In the genomic region with DNA sequence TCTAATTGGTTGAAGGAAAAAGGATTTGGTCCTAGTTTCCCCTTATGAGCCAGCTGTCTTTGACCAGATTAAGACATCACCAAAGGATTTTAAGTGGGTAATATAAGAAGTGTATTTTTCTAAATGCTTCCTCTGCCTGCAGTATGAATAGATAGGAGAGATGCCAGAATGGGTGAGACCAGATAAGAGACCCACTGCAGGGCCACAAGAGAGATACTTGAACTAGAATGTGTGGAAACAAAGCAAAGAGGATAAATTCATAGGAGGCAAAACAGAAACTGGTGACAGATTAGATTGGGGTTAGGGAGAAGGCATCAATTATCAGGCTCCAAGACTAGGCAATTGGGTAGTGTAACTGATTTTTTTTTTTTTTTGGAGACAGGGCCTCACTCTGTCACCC, we compare ENCODE assay signal across 1 cellular context.
TF ChIP-seq lines count a peak whose summit lies in the region.

No MANE protein-coding gene starts in this region.

TF ChIP-seq in IMR-90, 13 proteins besides CTCF, POLR2A, EP300 and RAD21 (continued from another document):
- TF ChIP-seq NFE2L2 (IDR thresholded peaks at IDR 0.05; ENCODE audit: low read depth, low read length), result no peak
- TF ChIP-seq CEBPB (IDR thresholded peaks at IDR 0.05; ENCODE audit: low read depth, low read length), result no peak
- TF ChIP-seq CHD1 (IDR thresholded peaks at IDR 0.05; ENCODE audit: low read depth, low read length), result no peak
- TF ChIP-seq FOS (IDR thresholded peaks at IDR 0.05; ENCODE audit: low read depth, low read length), result no peak
- no peak for TF ChIP-seq BHLHE40 (IDR thresholded peaks at IDR 0.05; ENCODE audit: low read depth, low read length)
- TF ChIP-seq, protein P1, sequence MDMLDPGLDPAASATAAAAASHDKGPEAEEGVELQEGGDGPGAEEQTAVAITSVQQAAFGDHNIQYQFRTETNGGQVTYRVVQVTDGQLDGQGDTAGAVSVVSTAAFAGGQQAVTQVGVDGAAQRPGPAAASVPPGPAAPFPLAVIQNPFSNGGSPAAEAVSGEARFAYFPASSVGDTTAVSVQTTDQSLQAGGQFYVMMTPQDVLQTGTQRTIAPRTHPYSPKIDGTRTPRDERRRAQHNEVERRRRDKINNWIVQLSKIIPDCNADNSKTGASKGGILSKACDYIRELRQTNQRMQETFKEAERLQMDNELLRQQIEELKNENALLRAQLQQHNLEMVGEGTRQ (IDR thresholded peaks at IDR 0.05; ENCODE audit: low read depth, low read length), result no peak
- no peak for TF ChIP-seq MXI1 (IDR thresholded peaks at IDR 0.05; ENCODE audit: borderline replicate concordance, low read depth, low read length)
- no peak for TF ChIP-seq RFX5 (IDR thresholded peaks at IDR 0.05; ENCODE audit: low read depth, low read length)
